Comparison of ENCODE assay signal across 17 cellular contexts in the genomic region with DNA sequence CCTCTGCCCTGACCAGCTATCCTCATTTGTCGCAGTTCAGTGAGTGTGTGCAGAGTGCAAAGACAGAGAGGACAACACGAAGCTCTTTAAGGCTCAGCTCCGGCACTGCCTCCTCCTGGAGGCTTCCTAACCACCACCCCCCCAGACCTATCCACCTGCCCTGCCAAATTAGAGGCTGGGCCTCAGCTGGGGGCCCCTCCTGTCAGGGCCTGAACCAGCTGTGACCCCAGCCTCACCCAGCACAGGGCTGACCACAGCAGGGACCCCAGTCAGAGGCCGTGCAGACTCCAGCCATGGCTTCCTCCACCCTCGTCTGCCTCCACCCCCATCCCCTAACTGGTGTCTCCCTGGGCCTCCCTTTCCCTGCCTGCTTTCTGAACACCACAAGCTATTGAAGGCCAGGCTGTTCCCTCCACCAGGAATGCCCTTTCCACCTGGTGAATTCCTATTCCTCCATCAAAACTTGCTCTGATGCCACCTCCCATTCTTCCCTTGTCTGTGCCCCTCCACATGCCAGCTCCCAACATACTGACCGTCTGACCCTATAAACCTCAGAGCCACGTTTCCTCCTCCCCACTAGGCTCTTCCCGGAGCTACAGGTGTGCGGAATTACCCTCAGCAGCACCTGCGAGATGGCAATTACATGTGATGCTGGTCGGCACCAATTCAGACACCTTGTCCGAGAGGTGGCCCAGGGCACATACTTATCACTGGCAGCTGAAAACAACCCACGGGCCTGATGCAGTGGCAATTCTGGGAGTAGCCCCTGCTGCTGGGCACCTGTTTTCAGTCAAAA. TPM values are rescaled to one million over a fixed set of nuclear protein-coding genes. Genes with fewer than 3 reads are reported as not detected.
DNase-seq lines count a peak whose midpoint lies in the region; ATAC-seq and TF ChIP-seq lines count a peak whose summit lies in the region.
"Had no signal": no experiment of that assay in that cellular context is flagged by ENCODE, and none has a peak within 500 bp of the region (broad histone marks: within the 10 kb centered on the region; RNA-seq: fewer than 3 reads in every experiment).

No MANE protein-coding gene starts in this region.

- POLR2A ChIA-PET in activated CD4-positive, alpha-beta memory T cell treated with anti-CD3 and anti-CD28 coated beads, Interleukin-2, amount 10 ng/mL, durations not matched to agents 7 days and 5 days (lab: Charles Lee), result interaction anchor here (0.9 to 13.9 kb wide), 8 partner anchors 8 to 130 kb away, joined by 3 to 322 read pairs (median 6); partner anchors contain the start of gene SREBF1

- no peak overlapping the region for H4K8ac ChIP-seq in mesendoderm (ENCODE audit: low read depth, low read length)

- H3K4me3 Mint-ChIP-seq in stimulated activated naive CD8-positive, alpha-beta T cell treated with anti-CD3 and anti-CD28 coated beads, Interleukin-15, amount 100 ng/mL, for 72 hours, result peak overlapping the region; percentile 19 to 54
- no peak overlapping the region for H3K4me3 Mint-ChIP-seq in activated CD4-positive, alpha-beta memory T cell treated with anti-CD3 and anti-CD28 coated beads, Interleukin-2, amount 10 ng/mL, durations not matched to agents 7 days and 5 days
- H3K4me3 Mint-ChIP-seq in activated CD8-positive, alpha-beta memory T cell treated with anti-CD3 and anti-CD28 coated beads, Interleukin-2, amount 10 ng/mL, durations not matched to agents 7 days and 5 days, result no peak overlapping the region
- H3K4me3 Mint-ChIP-seq: activated CD4-positive, alpha-beta T cell treated with anti-CD3 and anti-CD28 coated beads for 36 hours; stimulated activated memory B cell treated with anti-CD40 and anti-IgM and Interleukin-4, amounts not matched to agents 10 μg/mL and 1 μg/mL and 100 μg/mL, for 72 hours had no signal

- no peak overlapping the region for H3K4me2 ChIP-seq in mesendoderm (ENCODE audit: low read length)

- H2BK5ac ChIP-seq in mesendoderm (ENCODE audit: low read length), result no peak overlapping the region

- H3K27me3 Mint-ChIP-seq in stimulated activated naive CD8-positive, alpha-beta T cell treated with anti-CD3 and anti-CD28 coated beads, Interleukin-15, amount 100 ng/mL, for 72 hours, result no peaks in the 10 kb centered on the region
- no peaks in the 10 kb centered on the region for H3K27me3 Mint-ChIP-seq in activated CD4-positive, alpha-beta memory T cell treated with anti-CD3 and anti-CD28 coated beads, Interleukin-2, amount 10 ng/mL, durations not matched to agents 7 days and 5 days
- H3K27me3 Mint-ChIP-seq in activated CD8-positive, alpha-beta memory T cell treated with anti-CD3 and anti-CD28 coated beads, Interleukin-2, amount 10 ng/mL, durations not matched to agents 7 days and 5 days, result no peaks in the 10 kb centered on the region
- H3K27me3 Mint-ChIP-seq: activated CD4-positive, alpha-beta T cell treated with anti-CD3 and anti-CD28 coated beads for 36 hours; stimulated activated memory B cell treated with anti-CD40 and anti-IgM and Interleukin-4, amounts not matched to agents 10 μg/mL and 1 μg/mL and 100 μg/mL, for 72 hours had no signal

- peaks cover 16% of the 10 kb centered on the region for H3K4me1 ChIP-seq in mesendoderm (ENCODE audit: control insufficient read depth, low read depth, low read length)
- H3K4me1 ChIP-seq in heart left ventricle, result peaks cover 10 to 61% (median 35%) of the 10 kb centered on the region in 12 donors

- H3K18ac ChIP-seq in mesendoderm (ENCODE audit: low read length), result no peak overlapping the region

- no peak overlapping the region for H2AK5ac ChIP-seq in mesendoderm (ENCODE audit: low read length)

- H3K27ac ChIP-seq in mesendoderm (ENCODE audit: low read depth, low read length) (no peak overlapping the region), heart left ventricle (no peak overlapping the region)

- no peaks in the 10 kb centered on the region for H3K9me3 Mint-ChIP-seq in stimulated activated naive CD8-positive, alpha-beta T cell treated with anti-CD3 and anti-CD28 coated beads, Interleukin-15, amount 100 ng/mL, for 72 hours
- no peaks in the 10 kb centered on the region for H3K9me3 Mint-ChIP-seq in activated CD4-positive, alpha-beta memory T cell treated with anti-CD3 and anti-CD28 coated beads, Interleukin-2, amount 10 ng/mL, durations not matched to agents 7 days and 5 days
- no peaks in the 10 kb centered on the region for H3K9me3 Mint-ChIP-seq in activated CD8-positive, alpha-beta memory T cell treated with anti-CD3 and anti-CD28 coated beads, Interleukin-2, amount 10 ng/mL, durations not matched to agents 7 days and 5 days (ENCODE audit: low read depth)
- H3K9me3 Mint-ChIP-seq: stimulated activated memory B cell treated with anti-CD40 and anti-IgM and Interleukin-4, amounts not matched to agents 10 μg/mL and 1 μg/mL and 100 μg/mL, for 72 hours had no signal

- no peak overlapping the region for H3K9ac ChIP-seq in mesendoderm (ENCODE audit: low read length)

- H3K79me1 ChIP-seq in mesendoderm (ENCODE audit: low read length), result peaks cover 31% of the 10 kb centered on the region

- H3K4me3 ChIP-seq in mesendoderm (ENCODE audit: low read length) (no peak overlapping the region), heart left ventricle (no peak overlapping the region)
- H3K4me3 ChIP-seq: dorsolateral prefrontal cortex had no signal

- DNase-seq in stimulated activated naive CD8-positive, alpha-beta T cell treated with anti-CD3 and anti-CD28 coated beads, Interleukin-15, amount 100 ng/mL, for 72 hours, result no peak
- DNase-seq in stimulated activated naive CD8-positive, alpha-beta T cell treated with anti-CD3 and anti-CD28 coated beads, Interleukin-15, Interleukin-2, amounts not matched to agents 100 U/mL and 50 U/mL, for 24 hours, result no peak
- DNase-seq in activated CD4-positive, alpha-beta memory T cell treated with anti-CD3 and anti-CD28 coated beads, Interleukin-2, amount 10 ng/mL, durations not matched to agents 7 days and 5 days, result no peak
- DNase-seq in mesendoderm (no peak), omental fat pad (ENCODE audit: low spot score) (no peak), A172 (ENCODE audit: low spot score) (no peak), heart left ventricle (no peak)
- DNase-seq in activated CD8-positive, alpha-beta memory T cell treated with anti-CD3 and anti-CD28 coated beads, Interleukin-2, amount 10 ng/mL, durations not matched to agents 7 days and 5 days, result no peak
- DNase-seq: activated CD4-positive, alpha-beta T cell treated with anti-CD3 and anti-CD28 coated beads for 36 hours; DMS79 treated with DMSO at 0.1 percent for 48 hours; dorsolateral prefrontal cortex; H7; KG1; NCI-H1436 treated with DMSO at 0.1 percent for 48 hours; NCI-H510A; stimulated activated CD4-positive, alpha-beta T cell treated with anti-CD3 and anti-CD28 coated beads, Interleukin-4, amount 100 ng/mL, for 4 hours had no signal

- H3K56ac ChIP-seq in mesendoderm (ENCODE audit: low read length), result no peak overlapping the region

- H3K4me1 Mint-ChIP-seq in stimulated activated naive CD8-positive, alpha-beta T cell treated with anti-CD3 and anti-CD28 coated beads, Interleukin-15, amount 100 ng/mL, for 72 hours, result peaks cover 92% of the 10 kb centered on the region
- peaks cover 64% of the 10 kb centered on the region for H3K4me1 Mint-ChIP-seq in activated CD4-positive, alpha-beta memory T cell treated with anti-CD3 and anti-CD28 coated beads, Interleukin-2, amount 10 ng/mL, durations not matched to agents 7 days and 5 days
- peaks cover 58% of the 10 kb centered on the region for H3K4me1 Mint-ChIP-seq in activated CD8-positive, alpha-beta memory T cell treated with anti-CD3 and anti-CD28 coated beads, Interleukin-2, amount 10 ng/mL, durations not matched to agents 7 days and 5 days

- no peak overlapping the region for H4K5ac ChIP-seq in mesendoderm (ENCODE audit: low read length)

- peak overlapping the region in 1 of 2 donors; percentile 50 for H3K27ac Mint-ChIP-seq in stimulated activated naive CD8-positive, alpha-beta T cell treated with anti-CD3 and anti-CD28 coated beads, Interleukin-15, amount 100 ng/mL, for 72 hours
- peak overlapping the region; percentile 62 for H3K27ac Mint-ChIP-seq in activated CD4-positive, alpha-beta memory T cell treated with anti-CD3 and anti-CD28 coated beads, Interleukin-2, amount 10 ng/mL, durations not matched to agents 7 days and 5 days
- H3K27ac Mint-ChIP-seq in activated CD8-positive, alpha-beta memory T cell treated with anti-CD3 and anti-CD28 coated beads, Interleukin-2, amount 10 ng/mL, durations not matched to agents 7 days and 5 days, result no peak overlapping the region
- H3K27ac Mint-ChIP-seq: activated CD4-positive, alpha-beta T cell treated with anti-CD3 and anti-CD28 coated beads for 36 hours; stimulated activated memory B cell treated with anti-CD40 and anti-IgM and Interleukin-4, amounts not matched to agents 10 μg/mL and 1 μg/mL and 100 μg/mL, for 72 hours had no signal

- no CpG with 5 or more reads among the region's 13 CpGs for WGBS in mesendoderm (ENCODE audit: extremely low coverage, insufficient coverage, low lambda C conversion rate)
- 87 to 89% (median 88%) methylated on average over 11 to 13 of the region's 13 CpGs for WGBS in heart left ventricle, 4 donors

- H3K36me3 ChIP-seq in mesendoderm (ENCODE audit: control insufficient read depth, insufficient read depth, low read length), result no peaks in the 10 kb centered on the region
- peaks cover 0 to 15% (median 0%) of the 10 kb centered on the region in 9 donors for H3K36me3 ChIP-seq in heart left ventricle

- no peaks in the 10 kb centered on the region for H3K9me3 ChIP-seq in heart left ventricle

- intact Hi-C loops in heart left ventricle (cut with DNase I), result no loop called here

- H3K23ac ChIP-seq in mesendoderm (ENCODE audit: low read length), result peak overlapping the region; percentile 30

- TF ChIP-seq CTCF in omental fat pad (IDR thresholded peaks at IDR 0.05) (no peak), heart left ventricle (IDR thresholded peaks at IDR 0.05) (no peak)

- peaks cover 57% of the 10 kb centered on the region for H3K79me2 ChIP-seq in mesendoderm (ENCODE audit: control insufficient read depth, insufficient read depth, low read length)

- H2BK15ac ChIP-seq in mesendoderm (replicated peaks; ENCODE audit: low read depth), result no peak overlapping the region

- no peak for TF ChIP-seq POLR2A in heart left ventricle (IDR thresholded peaks at IDR 0.05)

- no peak overlapping the region for H2BK120ac ChIP-seq in mesendoderm (ENCODE audit: low read depth, low read length)

- H3K27me3 ChIP-seq in mesendoderm (ENCODE audit: insufficient read depth, low read length, poor library complexity) (no peaks in the 10 kb centered on the region), heart left ventricle (no peaks in the 10 kb centered on the region)
- H3K27me3 ChIP-seq: dorsolateral prefrontal cortex had no signal

- H3K4ac ChIP-seq in mesendoderm (ENCODE audit: low read depth, low read length), result no peak overlapping the region

- H3K36me3 Mint-ChIP-seq in activated CD4-positive, alpha-beta memory T cell treated with anti-CD3 and anti-CD28 coated beads, Interleukin-2, amount 10 ng/mL, durations not matched to agents 7 days and 5 days (ENCODE audit: low read depth), result peaks cover 37% of the 10 kb centered on the region
- H3K36me3 Mint-ChIP-seq in activated CD8-positive, alpha-beta memory T cell treated with anti-CD3 and anti-CD28 coated beads, Interleukin-2, amount 10 ng/mL, durations not matched to agents 7 days and 5 days, result peaks cover 10% of the 10 kb centered on the region

- CTCF ChIA-PET in activated CD4-positive, alpha-beta memory T cell treated with anti-CD3 and anti-CD28 coated beads, Interleukin-2, amount 10 ng/mL, durations not matched to agents 7 days and 5 days (lab: Charles Lee), result interaction anchor here (3.1 kb wide), 1 partner anchor 8 kb away, joined by 16 read pairs; the partner anchor contains the start of gene SREBF1
- CTCF ChIA-PET in activated CD8-positive, alpha-beta memory T cell treated with anti-CD3 and anti-CD28 coated beads, Interleukin-2, amount 10 ng/mL, durations not matched to agents 7 days and 5 days (lab: Charles Lee), result interaction anchor here (1.1 to 3.7 kb wide), 2 partner anchors 7 to 19 kb away, joined by 3 to 34 read pairs; partner anchors contain the start of gene SREBF1

- no peak for ATAC-seq in stimulated activated naive CD8-positive, alpha-beta T cell treated with anti-CD3 and anti-CD28 coated beads, Interleukin-15, amount 100 ng/mL, for 72 hours
- ATAC-seq in stimulated activated naive CD8-positive, alpha-beta T cell treated with anti-CD3 and anti-CD28 coated beads, Interleukin-15, Interleukin-2, amounts not matched to agents 100 U/mL and 50 U/mL, for 24 hours, result no peak
- ATAC-seq in omental fat pad (ENCODE audit: low FRiP score) (no peak), heart left ventricle (no peak)
- no peak for ATAC-seq in activated CD8-positive, alpha-beta memory T cell treated with anti-CD3 and anti-CD28 coated beads, Interleukin-2, amount 10 ng/mL, durations not matched to agents 7 days and 5 days
- ATAC-seq: activated CD4-positive, alpha-beta T cell treated with anti-CD3 and anti-CD28 coated beads for 36 hours; stimulated activated memory B cell treated with anti-CD40 and anti-IgM and Interleukin-4, amounts not matched to agents 10 μg/mL and 1 μg/mL and 100 μg/mL, for 72 hours had no signal

RNA-seq across cellular contexts. Expression of gene SREBF1, which starts 8.8 kb away (rescaled TPM):
- total RNA-seq in activated CD4-positive, alpha-beta memory T cell treated with anti-CD3 and anti-CD28 coated beads, Interleukin-2, amount 10 ng/mL, durations not matched to agents 7 days and 5 days, result 100 to 1,000 TPM; 177 to 186 TPM
- 59.1 TPM for polyA plus RNA-seq in mesendoderm (2013, experiment 1 of 2)
- 55.4 TPM for polyA plus RNA-seq in mesendoderm (2013, experiment 2 of 2)
- total RNA-seq in omental fat pad, result 100 to 1,000 TPM in 1 of 4 donors, 10 to 100 TPM in 3; 18.5 to 118 (median 31.2) TPM
- 92.5 and 132 TPM in 2 replicates for total RNA-seq in A172 (2014; rRNA removed; shearing (Covaris generic))
- total RNA-seq in heart left ventricle, result 10 to 100 TPM; 12.8 to 55.2 (median 17.8) TPM
- polyA plus RNA-seq in heart left ventricle, result 10 to 100 TPM; 22.1 to 41.0 TPM
- total RNA-seq in activated CD8-positive, alpha-beta memory T cell treated with anti-CD3 and anti-CD28 coated beads, Interleukin-2, amount 10 ng/mL, durations not matched to agents 7 days and 5 days, result 100 to 1,000 TPM in 1 of 2 experiments, 10 to 100 TPM in 1; 90.6 to 184 TPM

Comparison
In these comparisons a context has a peak if more than half of its experiments do, and no peak if none do; other contexts are left out.
1. H3K4me3 Mint-ChIP-seq: peak in stimulated activated naive CD8-positive, alpha-beta T cell treated with anti-CD3 and anti-CD28 coated beads, Interleukin-15, amount 100 ng/mL, for 72 hours (2 of 2); none in activated CD4-positive, alpha-beta memory T cell treated with anti-CD3 and anti-CD28 coated beads, Interleukin-2, amount 10 ng/mL, durations not matched to agents 7 days and 5 days (single experiment) and activated CD8-positive, alpha-beta memory T cell treated with anti-CD3 and anti-CD28 coated beads, Interleukin-2, amount 10 ng/mL, durations not matched to agents 7 days and 5 days (single experiment).